Comparison of ENCODE assay signal across 9 cellular contexts in the genomic region with DNA sequence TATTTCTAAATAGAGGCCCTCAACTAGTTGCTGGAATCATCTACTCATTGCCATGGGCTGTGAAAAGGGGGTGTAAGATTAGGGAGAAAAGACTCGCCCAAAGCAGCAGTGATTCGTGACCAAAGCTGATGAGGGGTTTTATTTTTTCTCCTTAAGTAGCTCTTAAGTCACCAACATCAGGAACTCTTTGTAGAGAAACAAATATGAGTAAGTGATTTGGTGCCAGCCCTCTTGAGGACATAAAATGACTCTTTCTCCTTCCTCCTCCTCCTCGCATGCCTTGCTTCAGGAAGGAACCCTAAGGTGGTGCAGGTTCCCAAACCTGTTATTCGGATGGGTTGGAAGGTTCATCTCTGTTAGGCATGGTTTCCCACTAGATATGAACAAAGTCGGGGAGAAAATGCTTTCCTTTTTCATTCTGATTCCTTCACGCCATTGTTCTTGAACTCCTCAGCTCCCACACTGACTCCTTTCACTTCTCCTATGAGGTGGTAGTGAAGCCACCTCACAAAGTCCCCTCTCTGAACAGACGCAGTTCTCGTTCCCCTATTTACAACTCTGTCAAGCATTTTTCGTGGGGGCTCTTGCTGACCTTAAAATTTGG.
DNase-seq lines count a peak whose midpoint lies in the region; ATAC-seq and TF ChIP-seq lines count a peak whose summit lies in the region.
"Had no signal": no experiment of that assay in that cellular context is flagged by ENCODE, and none has a peak within 500 bp of the region (broad histone marks: within the 10 kb centered on the region; RNA-seq: fewer than 3 reads in every experiment).

No MANE protein-coding gene starts in this region.

- H3K36me3 ChIP-seq in breast epithelium = no peaks in the 10 kb centered on the region
- no peaks in the 10 kb centered on the region for H3K36me3 ChIP-seq in mammary epithelial cell (ENCODE audit: insufficient read depth, low read length)

- peaks cover 94% of the 10 kb centered on the region for H3K4me1 Mint-ChIP-seq in endothelial cell (ENCODE audit: unreplicated experiment)
- H3K4me1 Mint-ChIP-seq in type B pancreatic cell (ENCODE audit: unreplicated experiment) = peaks cover 27% of the 10 kb centered on the region

- H3K27me3 Mint-ChIP-seq in endothelial cell (ENCODE audit: unreplicated experiment) (peaks cover 7% of the 10 kb centered on the region), type B pancreatic cell (no peaks in the 10 kb centered on the region)

- H3K9me3 ChIP-seq in breast epithelium = no peaks in the 10 kb centered on the region
- H3K9me3 ChIP-seq in mammary epithelial cell (replicated peaks; ENCODE audit: insufficient read depth, low read length) = no peaks in the 10 kb centered on the region

- H3K27me3 ChIP-seq in breast epithelium = no peaks in the 10 kb centered on the region
- H3K27me3 ChIP-seq in mammary epithelial cell (ENCODE audit: insufficient read depth, low read length) = no peaks in the 10 kb centered on the region

- DNase-seq in breast epithelium (ENCODE audit: low spot score in 2 of 2) (no peak), mammary epithelial cell (no peak), endothelial cell (ENCODE audit: low spot score) (no peak), type B pancreatic cell (ENCODE audit: extremely low spot score, unreplicated experiment) (no peak), DMS153 (lab: John Stamatoyannopoulos, UW) (no peak), activated gamma-delta T cell treated with Interleukin-2 at 50 U/mL for 16 hours (no peak), GDM1 (lab: John Stamatoyannopoulos, UW) (no peak)

- peaks cover 34% of the 10 kb centered on the region for H3K36me3 Mint-ChIP-seq in endothelial cell (ENCODE audit: low read depth, unreplicated experiment)
- H3K36me3 Mint-ChIP-seq in type B pancreatic cell = peaks cover 38% of the 10 kb centered on the region

- dilution Hi-C loops in mammary epithelial cell (cut with HindIII; ENCODE audit: low sequenced_read_pairs) = no loop called here

- H3K27ac Mint-ChIP-seq in endothelial cell (ENCODE audit: unreplicated experiment) (peak overlapping the region; percentile 93), type B pancreatic cell (peak overlapping the region; percentile 6)

- H3K4me2 ChIP-seq in mammary epithelial cell (ENCODE audit: insufficient read depth, low read depth, low read length) = no peak overlapping the region

- in situ Hi-C loops in mammary epithelial cell (cut with MboI; ENCODE audit: low sequenced_read_pairs in 2 of 2) = no loop called here

- H4K20me1 ChIP-seq in mammary epithelial cell (ENCODE audit: insufficient read depth, low read length) = no peaks in the 10 kb centered on the region

- BruUV-seq in mammary epithelial cell (replicated peaks; lab: Mats Ljungman, UMichigan) = no TSS peak

- TF ChIP-seq POLR2A in breast epithelium (IDR thresholded peaks at IDR 0.05) = no peak

- H3K4me1 ChIP-seq in breast epithelium = peaks cover 0 to 22% of the 10 kb centered on the region in 2 donors
- H3K4me1 ChIP-seq in mammary epithelial cell (ENCODE audit: insufficient read depth, low read length) = peaks cover 23% of the 10 kb centered on the region

- CTCF ChIA-PET in mammary epithelial cell (lab: Charles Lee; ENCODE audit: low non-redundant PET) = no interaction called here

- intact Hi-C loops in breast epithelium (cut with DNase I; ENCODE audit: low total_unique reads) (loop anchor here (5.0 kb wide), 1 partner anchor 114 kb away; no protein-coding TSS in a partner anchor), mammary epithelial cell (cut with micrococcal nuclease) (no loop called here)

- ATAC-seq in HG03432 (IDR thresholded peaks at IDR 0.05; ENCODE audit: unreplicated experiment) = peak; percentile 30

- no peak overlapping the region for H2AFZ ChIP-seq in mammary epithelial cell (ENCODE audit: low read depth, low read length)

- TF ChIP-seq CTCF in breast epithelium (IDR thresholded peaks at IDR 0.05) = no peak
- TF ChIP-seq CTCF in mammary epithelial cell (conservative IDR thresholded peaks at IDR 0.05 in 1 of 2, IDR thresholded peaks at IDR 0.05 in 1 of 2; ENCODE audit: extremely low read depth in 1 of 2, insufficient read depth in 1 of 2, low read depth in 1 of 2, low read length in 2 of 2) = no peak
- no peak for TF ChIP-seq CTCF in endothelial cell (IDR thresholded peaks at IDR 0.05; ENCODE audit: unreplicated experiment)
- no peak for TF ChIP-seq CTCF in type B pancreatic cell (conservative IDR thresholded peaks at IDR 0.05)

- H3K9me3 Mint-ChIP-seq in endothelial cell (ENCODE audit: unreplicated experiment) = no peaks in the 10 kb centered on the region
- H3K9me3 Mint-ChIP-seq in type B pancreatic cell = no peaks in the 10 kb centered on the region

- peak overlapping the region; percentile 27 to 78 for H3K27ac ChIP-seq in breast epithelium
- H3K27ac ChIP-seq in mammary epithelial cell (ENCODE audit: insufficient read depth, low read depth, low read length) = no peak overlapping the region
- H3K27ac ChIP-seq: C4-2B had no signal

- WGBS in mammary epithelial cell (ENCODE audit: low coverage, missing lambda C conversion rate) = 50% methylated on average over 9 of the region's 9 CpGs

- peak overlapping the region; percentile 77 for H3K4me3 Mint-ChIP-seq in endothelial cell (ENCODE audit: unreplicated experiment)
- H3K4me3 Mint-ChIP-seq in type B pancreatic cell = no peak overlapping the region

- no peak overlapping the region for H3K9ac ChIP-seq in mammary epithelial cell (ENCODE audit: insufficient read depth, low read length)

- H3K4me3 ChIP-seq in breast epithelium (no peak overlapping the region), mammary epithelial cell (replicated peaks in 1 of 3; ENCODE audit: insufficient read depth in 1 of 3, low read depth in 2 of 3, low read length in 3 of 3) (no peak overlapping the region)

- H3K79me2 ChIP-seq in mammary epithelial cell (ENCODE audit: insufficient read depth, low read length) = peaks cover 18% of the 10 kb centered on the region
